In genomic region chr16:4828567-4829320, GRCh38 we compare ENCODE assay signal across 18 cellular contexts. TPM values are rescaled to one million over a fixed set of nuclear protein-coding genes. Genes with fewer than 3 reads are reported as not detected.
DNase-seq lines count a peak whose midpoint lies in the region; ATAC-seq, FAIRE-seq and TF ChIP-seq lines count a peak whose summit lies in the region.
"Had no signal": no experiment of that assay in that cellular context is flagged by ENCODE, and none has a peak within 500 bp of the region (broad histone marks: within the 10 kb centered on the region; RNA-seq: fewer than 3 reads in every experiment).

No MANE protein-coding gene starts in this region.

- TF ChIP-seq CTCF in SK-N-SH (IDR thresholded peaks at IDR 0.05), result no peak
- TF ChIP-seq CTCF in left ventricle myocardium inferior (IDR thresholded peaks at IDR 0.05; ENCODE audit: borderline replicate concordance), result no peak

- H3F3A ChIP-seq in SK-N-SH (replicated peaks; ENCODE audit: insufficient read depth), result peaks cover 4% of the 10 kb centered on the region

- no peak overlapping the region for H3K4me3 ChIP-seq in SK-N-SH (ENCODE audit: low read depth in 2 of 2, low read length in 1 of 2)
- H3K4me3 ChIP-seq in left ventricle myocardium inferior, result no peak overlapping the region
- no peak overlapping the region for H3K4me3 ChIP-seq in trophoblast cell (ENCODE audit: low read depth, low read length)
- H3K4me3 ChIP-seq: BLaER1, K562 had no signal

- no peak for TF ChIP-seq POLR2A in H54 (IDR thresholded peaks at IDR 0.05; ENCODE audit: low read depth, low read length)

- no peaks in the 10 kb centered on the region for H3K4me1 ChIP-seq in SK-N-SH (ENCODE audit: control insufficient read depth in 1 of 2, insufficient read depth in 2 of 2, low read depth in 1 of 2, low read length in 1 of 2)
- H3K4me1 ChIP-seq in left ventricle myocardium inferior, result peaks cover 91% of the 10 kb centered on the region
- H3K4me1 ChIP-seq in trophoblast cell (ENCODE audit: control insufficient read depth in 1 of 2, insufficient read depth in 2 of 2, low read length in 2 of 2), result peaks cover 4% of the 10 kb centered on the region in 2 experiments

- no peak overlapping the region for H2AK5ac ChIP-seq in trophoblast cell (ENCODE audit: low read length)

- H3K9me3 ChIP-seq in SK-N-SH (no peaks in the 10 kb centered on the region), left ventricle myocardium inferior (replicated peaks) (no peaks in the 10 kb centered on the region), trophoblast cell (ENCODE audit: insufficient read depth, low read depth, low read length) (no peaks in the 10 kb centered on the region)
- H3K9me3 ChIP-seq: BLaER1 had no signal

- H3K36me3 ChIP-seq in SK-N-SH (replicated peaks in 1 of 2; ENCODE audit: control insufficient read depth in 1 of 2, insufficient read depth in 2 of 2, low read length in 1 of 2) (peaks cover 51 to 77% of the 10 kb centered on the region in 2 experiments), left ventricle myocardium inferior (peaks cover 92% of the 10 kb centered on the region), trophoblast cell (ENCODE audit: control insufficient read depth in 1 of 2, insufficient read depth in 2 of 2, low read length in 2 of 2) (peaks cover 48 to 77% of the 10 kb centered on the region in 2 experiments)

- no peak for TF ChIP-seq EP300 in SK-N-SH (IDR thresholded peaks at IDR 0.05; ENCODE audit: borderline replicate concordance in 1 of 2, low read depth in 1 of 2, low read length in 1 of 2)

- H2BK5ac ChIP-seq in trophoblast cell (ENCODE audit: low read depth, low read length, poor library complexity), result no peak overlapping the region

- H3K14ac ChIP-seq in trophoblast cell (ENCODE audit: low read length), result no peak overlapping the region

- no peak overlapping the region for H2BK120ac ChIP-seq in trophoblast cell (ENCODE audit: insufficient read depth, low read length, poor library complexity)

- no peak for TF ChIP-seq RAD21 in SK-N-SH (IDR thresholded peaks at IDR 0.05; ENCODE audit: low read length)

- no peak overlapping the region for H3K4ac ChIP-seq in trophoblast cell (ENCODE audit: low read depth, low read length)

- H4K8ac ChIP-seq in trophoblast cell (ENCODE audit: low read depth, low read length), result no peak overlapping the region

- H3K27me3 ChIP-seq in SK-N-SH (ENCODE audit: insufficient read depth), result no peaks in the 10 kb centered on the region
- no peaks in the 10 kb centered on the region for H3K27me3 ChIP-seq in left ventricle myocardium inferior (ENCODE audit: low read depth)
- H3K27me3 ChIP-seq in trophoblast cell (ENCODE audit: insufficient read depth, low read length), result no peaks in the 10 kb centered on the region
- H3K27me3 ChIP-seq: BLaER1 had no signal

- no peak overlapping the region for H4K91ac ChIP-seq in trophoblast cell (ENCODE audit: low read depth, low read length)

- H3K4me2 ChIP-seq in SK-N-SH (no peak overlapping the region), trophoblast cell (ENCODE audit: low read length) (no peak overlapping the region)
- H3K4me2 ChIP-seq: BLaER1 had no signal

- DNase-seq in SK-N-SH (no peak), left ventricle myocardium inferior (peak; percentile 55), trophoblast cell (peak; percentile 37 to 49), germinal center (ENCODE audit: low spot score) (no peak), H54 (ENCODE audit: insufficient read length, low spot score) (no peak), NCI-H2107 treated with DMSO at 0.1 percent for 48 hours (lab: John Stamatoyannopoulos, UW; ENCODE audit: unreplicated experiment) (no peak), NCI-H748 treated with DMSO at 0.1 percent for 48 hours (lab: John Stamatoyannopoulos, UW) (no peak)
- DNase-seq: H7, NCI-H1048, NCI-H1694, NCI-H82, SHP77 treated with DMSO at 0.1 percent for 48 hours had no signal

- no peak overlapping the region for H3K27ac ChIP-seq in SK-N-SH (ENCODE audit: low read depth in 2 of 2, low read length in 1 of 2)
- peak overlapping the region; percentile 93 for H3K27ac ChIP-seq in left ventricle myocardium inferior (replicated peaks)
- H3K27ac ChIP-seq in trophoblast cell (ENCODE audit: low read depth, low read length), result no peak overlapping the region
- H3K27ac ChIP-seq: 22Rv1, BLaER1 had no signal

- FAIRE-seq in H54 (lab: Jason Lieb, UNC), result no peak
- FAIRE-seq: K562 had no signal

- H3K9me2 ChIP-seq in SK-N-SH, result no peaks in the 10 kb centered on the region

- H3K79me2 ChIP-seq in SK-N-SH (ENCODE audit: insufficient read depth), result peaks cover 2% of the 10 kb centered on the region; the same call in 1 of the 2 replicates
- no peaks in the 10 kb centered on the region for H3K79me2 ChIP-seq in trophoblast cell (ENCODE audit: control insufficient read depth, insufficient read depth, low read length, poor library complexity)

- WGBS in SK-N-SH (ENCODE audit: low lambda C conversion rate), result 90% methylated on average over 11 of the region's 11 CpGs
- no CpG with 5 or more reads among the region's 11 CpGs for WGBS in trophoblast cell (ENCODE audit: extremely low coverage, insufficient coverage, insufficient read length)

- H2AFZ ChIP-seq in SK-N-SH (ENCODE audit: low read depth) (no peak overlapping the region), trophoblast cell (ENCODE audit: insufficient read depth, low read length, poor library complexity) (no peak overlapping the region)

- no peak overlapping the region for H2BK12ac ChIP-seq in trophoblast cell (ENCODE audit: low read length)

- H3K9ac ChIP-seq in SK-N-SH, result no peak overlapping the region
- H3K9ac ChIP-seq in trophoblast cell (ENCODE audit: low read length), result no peak overlapping the region
- H3K9ac ChIP-seq: BLaER1 had no signal

- peak overlapping the region; percentile 44 for H3K23ac ChIP-seq in trophoblast cell (ENCODE audit: low read length)

- H4K12ac ChIP-seq in trophoblast cell (ENCODE audit: low read depth, low read length), result no peak overlapping the region

- intact Hi-C loops in left ventricle myocardium inferior (cut with micrococcal nuclease), result no loop called here

- no peaks in the 10 kb centered on the region for H4K20me1 ChIP-seq in SK-N-SH (ENCODE audit: insufficient read depth)

- POLR2A ChIA-PET in SK-N-SH (lab: Yijun Ruan, JAX), result no interaction called here

- ATAC-seq in SK-N-SH treated with all-trans-retinoic acid at 6 μM for 48 hours, result peak; percentile 46; the same call in 2 of the 3 replicates
- ATAC-seq: K562 had no signal

- H3K18ac ChIP-seq in trophoblast cell (ENCODE audit: low read length), result no peak overlapping the region

- H3K79me1 ChIP-seq in trophoblast cell (ENCODE audit: low read length), result no peaks in the 10 kb centered on the region

- CTCF ChIA-PET in SK-N-SH (lab: Yijun Ruan, JAX), result no interaction called here

TF ChIP-seq in SK-N-SH treated with all-trans-retinoic acid at 6 μM for 48 hours, 23 proteins besides CTCF, POLR2A, EP300 and RAD21:
- TF ChIP-seq PPARA (CRISPR knock-in tag; IDR thresholded peaks at IDR 0.05; ENCODE audit: borderline replicate concordance), result no peak

TF ChIP-seq in SK-N-SH, 30 proteins besides CTCF, POLR2A, EP300 and RAD21:
- TF ChIP-seq, protein P1, sequence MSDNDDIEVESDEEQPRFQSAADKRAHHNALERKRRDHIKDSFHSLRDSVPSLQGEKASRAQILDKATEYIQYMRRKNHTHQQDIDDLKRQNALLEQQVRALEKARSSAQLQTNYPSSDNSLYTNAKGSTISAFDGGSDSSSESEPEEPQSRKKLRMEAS (IDR thresholded peaks at IDR 0.05; ENCODE audit: low read depth), result no peak
- no peak for TF ChIP-seq RFX5 (IDR thresholded peaks at IDR 0.05; ENCODE audit: low read length)
- TF ChIP-seq RCOR1 (IDR thresholded peaks at IDR 0.05; ENCODE audit: low read length), result no peak
- TF ChIP-seq, protein P2, sequence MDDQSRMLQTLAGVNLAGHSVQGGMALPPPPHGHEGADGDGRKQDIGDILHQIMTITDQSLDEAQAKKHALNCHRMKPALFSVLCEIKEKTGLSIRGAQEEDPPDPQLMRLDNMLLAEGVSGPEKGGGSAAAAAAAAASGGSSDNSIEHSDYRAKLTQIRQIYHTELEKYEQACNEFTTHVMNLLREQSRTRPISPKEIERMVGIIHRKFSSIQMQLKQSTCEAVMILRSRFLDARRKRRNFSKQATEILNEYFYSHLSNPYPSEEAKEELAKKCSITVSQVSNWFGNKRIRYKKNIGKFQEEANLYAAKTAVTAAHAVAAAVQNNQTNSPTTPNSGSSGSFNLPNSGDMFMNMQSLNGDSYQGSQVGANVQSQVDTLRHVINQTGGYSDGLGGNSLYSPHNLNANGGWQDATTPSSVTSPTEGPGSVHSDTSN (IDR thresholded peaks at IDR 0.05), result no peak
- no peak for TF ChIP-seq FOSL2 (IDR thresholded peaks at IDR 0.05; ENCODE audit: borderline replicate concordance, low read depth)
- TF ChIP-seq FOXJ3 (CRISPR knock-in tag; IDR thresholded peaks at IDR 0.05), result no peak
- no peak for TF ChIP-seq MXI1 (IDR thresholded peaks at IDR 0.05; ENCODE audit: low read depth, low read length)
- no peak for TF ChIP-seq EZH2phosphoT487 (IDR thresholded peaks at IDR 0.05; ENCODE audit: borderline replicate concordance, low read depth)
- no peak for TF ChIP-seq CHD2 (IDR thresholded peaks at IDR 0.05; ENCODE audit: low read length, partially characterized antibody)
- no peak for TF ChIP-seq GATA2 (CRISPR knock-in tag; IDR thresholded peaks at IDR 0.05)
TF ChIP-seq in SK-N-SH: peak in this region for 0.

RNA-seq across cellular contexts. Expression of gene GLYR1, which starts 18.3 kb away (rescaled TPM):
- 40.1 and 45.2 TPM in 2 replicates for polyA plus RNA-seq in SK-N-SH (2012; rRNA removed)
- polyA plus RNA-seq in SK-N-SH (2012; cell fraction: cytosol; rRNA removed), result 30.3 and 32.2 TPM in 2 replicates
- 73.4 and 75.5 TPM in 2 replicates for polyA plus RNA-seq in SK-N-SH (2012; cell fraction: nucleus; rRNA removed)
- total RNA-seq in left ventricle myocardium inferior, result 86.7 TPM
- 51.9 and 52.1 TPM in 2 replicates for polyA plus RNA-seq in trophoblast cell (2013)

RNA-seq across cellular contexts. Expression of gene UBN1, which starts 18.5 kb away (rescaled TPM):
- polyA plus RNA-seq in SK-N-SH (2012; rRNA removed), result 9.7 and 10.9 TPM in 2 replicates
- 6.2 and 7.9 TPM in 2 replicates for polyA plus RNA-seq in SK-N-SH (2012; cell fraction: cytosol; rRNA removed)
- polyA plus RNA-seq in SK-N-SH (2012; cell fraction: nucleus; rRNA removed), result 31.5 and 47.8 TPM in 2 replicates
- total RNA-seq in left ventricle myocardium inferior, result 41.1 TPM
- 22.6 and 23.0 TPM in 2 replicates for polyA plus RNA-seq in trophoblast cell (2013)

RNA-seq across cellular contexts. Expression of gene ROGDI, which starts 26.3 kb away (rescaled TPM):
- 33.6 and 48.4 TPM in 2 replicates for polyA plus RNA-seq in SK-N-SH (2012; rRNA removed)
- 12.9 and 20.7 TPM in 2 replicates for polyA plus RNA-seq in SK-N-SH (2012; cell fraction: cytosol; rRNA removed)
- 123 and 127 TPM in 2 replicates for polyA plus RNA-seq in SK-N-SH (2012; cell fraction: nucleus; rRNA removed)
- total RNA-seq in left ventricle myocardium inferior, result 97.4 TPM
- 24.5 and 24.6 TPM in 2 replicates for polyA plus RNA-seq in trophoblast cell (2013)

RNA-seq across cellular contexts. Expression of gene SMIM22, which starts 33.6 kb away (rescaled TPM):
- polyA plus RNA-seq in SK-N-SH (2012; rRNA removed), result not detected in 2 replicates
- polyA plus RNA-seq in SK-N-SH (2012; cell fraction: cytosol; rRNA removed), result not detected in 2 replicates
- not detected in 2 replicates for polyA plus RNA-seq in SK-N-SH (2012; cell fraction: nucleus; rRNA removed)
- not detected for total RNA-seq in left ventricle myocardium inferior
- polyA plus RNA-seq in trophoblast cell (2013), result not detected in 2 replicates
- total RNA-seq: H7, K562, M059J, NCI-H460 had no signal
- polyA plus RNA-seq: K562 had no signal

RNA-seq across cellular contexts. Expression of gene SEPTIN12, which starts 40.6 kb away (rescaled TPM):
- polyA plus RNA-seq in SK-N-SH (2012; rRNA removed), result 0.07 TPM in 1 of 2 replicates, not detected in the other
- not detected in 2 replicates for polyA plus RNA-seq in SK-N-SH (2012; cell fraction: cytosol; rRNA removed)
- 0.10 and 0.49 TPM in 2 replicates for polyA plus RNA-seq in SK-N-SH (2012; cell fraction: nucleus; rRNA removed)
- not detected for total RNA-seq in left ventricle myocardium inferior
- polyA plus RNA-seq in trophoblast cell (2013), result 0.27 and 0.42 TPM in 2 replicates
- total RNA-seq: H7, K562, M059J, NCI-H460 had no signal
- polyA plus RNA-seq: K562 had no signal

Comparison
In these comparisons a context has a peak if more than half of its experiments do, and no peak if none do; other contexts are left out.
1. DNase-seq: peak in left ventricle myocardium inferior (single experiment) and trophoblast cell (2 of 2); none in SK-N-SH (single experiment), germinal center (single experiment), H54 (single experiment), NCI-H2107 treated with DMSO at 0.1 percent for 48 hours (single experiment) and NCI-H748 treated with DMSO at 0.1 percent for 48 hours (single experiment).